ENCODE assay signal across 3 cellular contexts in genomic region chr10:24184455-24184854, GRCh38.
A peak's percentile ranks its signal among the peaks of the same experiment; 100 is the strongest.
TF ChIP-seq lines count a peak whose summit lies in the region.

No MANE protein-coding gene starts in this region.

TF ChIP-seq in liver, 16 proteins besides CTCF, POLR2A, EP300 and RAD21:
- TF ChIP-seq ZBTB33 (IDR thresholded peaks at IDR 0.05) (no peak), REST (IDR thresholded peaks at IDR 0.05) (peak; percentile 92), RXRA (IDR thresholded peaks at IDR 0.05) (peak in 1 of 2 donors; percentile 13)
TF ChIP-seq in liver: peak in this region for 2.

TF ChIP-seq in HepG2, 621 proteins besides CTCF, POLR2A, EP300 and RAD21 (continued from another document):
- no peak for TF ChIP-seq ZNF333 (CRISPR knock-in tag; IDR thresholded peaks at IDR 0.05; ENCODE audit: borderline replicate concordance)
- no peak for TF ChIP-seq NFKBIZ (CRISPR knock-in tag; IDR thresholded peaks at IDR 0.05)
- TF ChIP-seq ZNF784 (CRISPR knock-in tag; IDR thresholded peaks at IDR 0.05; ENCODE audit: borderline replicate concordance): no peak
- TF ChIP-seq HCFC1 (IDR thresholded peaks at IDR 0.05; ENCODE audit: low read depth, low read length): no peak
- TF ChIP-seq FOXK1 (CRISPR knock-in tag; IDR thresholded peaks at IDR 0.05; ENCODE audit: borderline replicate concordance, low read depth): no peak
- no peak for TF ChIP-seq TAF1 (CRISPR knock-in tag; IDR thresholded peaks at IDR 0.05)
- no peak for TF ChIP-seq ZIK1 (CRISPR knock-in tag; IDR thresholded peaks at IDR 0.05; ENCODE audit: borderline replicate concordance, low read depth)
- no peak for TF ChIP-seq BRCA1 (CRISPR knock-in tag; IDR thresholded peaks at IDR 0.05)
- TF ChIP-seq GPBP1L1 (CRISPR knock-in tag; IDR thresholded peaks at IDR 0.05): no peak
- TF ChIP-seq XRCC5 (optimal IDR thresholded peaks at IDR 0.05; ENCODE audit: low read length): no peak
- TF ChIP-seq MIXL1 (CRISPR knock-in tag; IDR thresholded peaks at IDR 0.05): no peak

TF ChIP-seq in WTC11, 78 proteins besides CTCF, POLR2A, EP300 and RAD21 (continued from another document):
- peak; percentile 40; the same call in 1 of the 2 replicates for TF ChIP-seq PRDM15 (CRISPR knock-in tag; IDR thresholded peaks at IDR 0.05)
